Comparison of ENCODE assay signal across 21 cellular contexts in genomic region chr11:46984987-46985386, GRCh38. TPM values are rescaled to one million over a fixed set of nuclear protein-coding genes. Genes with fewer than 3 reads are reported as not detected.
DNase-seq lines count a peak whose midpoint lies in the region; ATAC-seq, FAIRE-seq and TF ChIP-seq lines count a peak whose summit lies in the region.
"Had no signal": no experiment of that assay in that cellular context is flagged by ENCODE, and none has a peak within 500 bp of the region (broad histone marks: within the 10 kb centered on the region; RNA-seq: fewer than 3 reads in every experiment).

No MANE protein-coding gene starts in this region.

- H3K4me2 ChIP-seq in PC-3 (ENCODE audit: low read length) = peak overlapping the region; percentile 51
- H3K4me2 ChIP-seq: BLaER1 treated with 17β-estradiol and CSF1 and Interleukin-3, amounts not matched to agents 10 nM and 100 nM had no signal

- BruUV-seq in PC-3 (replicated peaks; lab: Mats Ljungman, UMichigan) = no TSS peak

- H3K4me3 Mint-ChIP-seq in T-helper 17 cell = no peak overlapping the region
- H3K4me3 Mint-ChIP-seq: CD4-positive, alpha-beta memory T cell had no signal

- DNase-seq in GM12892 (ENCODE audit: insufficient read length) (no peak), PC-3 (peak; percentile 34), left colon (no peak), small intestine (peak; percentile 44), T-helper 17 cell (no peak), KG1 (lab: John Stamatoyannopoulos, UW) (no peak), HPDE6-E6E7 (ENCODE audit: extremely low spot score) (no peak)
- DNase-seq: ACHN; Caco-2; CD4-positive, alpha-beta memory T cell; DMS 273 treated with DMSO at 0.1 percent for 48 hours; H7; KBM-7; NCI-H1092 treated with DMSO at 0.1 percent for 48 hours; NCI-H1436 treated with DMSO at 0.1 percent for 48 hours; NCI-H1930; NCI-H748 treated with DMSO at 0.1 percent for 48 hours; SHP77 treated with DMSO at 0.1 percent for 48 hours had no signal

- H3K4me1 ChIP-seq in PC-3 (ENCODE audit: insufficient read depth, low read length) (peaks cover 17% of the 10 kb centered on the region; the same call in 1 of the 2 replicates), small intestine (ENCODE audit: control insufficient read depth in 2 of 2, insufficient read depth in 1 of 2, low read depth in 1 of 2, low read length in 1 of 2) (peaks cover 3 to 5% of the 10 kb centered on the region in 2 donors)

- H3K27ac ChIP-seq in PC-3 (ENCODE audit: low read length) (no peak overlapping the region), small intestine (ENCODE audit: low read depth in 1 of 2, low read length in 1 of 2) (no peak overlapping the region)
- H3K27ac ChIP-seq: BLaER1 treated with 17β-estradiol and CSF1 and Interleukin-3, amounts not matched to agents 10 nM and 100 nM; RWPE1; SK-N-MC had no signal

- CTCF ChIA-PET in PC-3 (lab: Charles Lee) = no interaction called here

- no peak for TF ChIP-seq POLR2A in GM12892 (IDR thresholded peaks at IDR 0.05; ENCODE audit: low read depth, low read length)

- H3F3A ChIP-seq in PC-3 (ENCODE audit: low read length, unreplicated experiment) = no peaks in the 10 kb centered on the region

- no peaks in the 10 kb centered on the region for H3K79me2 ChIP-seq in PC-3 (ENCODE audit: low read length)

- POLR2A ChIA-PET in PC-3 (lab: Charles Lee; ENCODE audit: unreplicated experiment) = no interaction called here

- no peaks in the 10 kb centered on the region for H3K9me2 ChIP-seq in PC-3 (replicated peaks; ENCODE audit: low read length)

- H3K9ac ChIP-seq in PC-3 (ENCODE audit: low read length) = no peak overlapping the region
- H3K9ac ChIP-seq: BLaER1 treated with 17β-estradiol and CSF1 and Interleukin-3, amounts not matched to agents 10 nM and 100 nM had no signal

- peak; percentile 5 for FAIRE-seq in GM12892 (lab: Jason Lieb, UNC)
- no peak for FAIRE-seq in small intestine (lab: Jason Lieb, UNC)

- TF ChIP-seq CTCF in PC-3 (conservative IDR thresholded peaks at IDR 0.05; ENCODE audit: low read depth, low read length) = no peak

- H3K27me3 ChIP-seq in PC-3 (ENCODE audit: low read length) = no peaks in the 10 kb centered on the region
- no peaks in the 10 kb centered on the region for H3K27me3 ChIP-seq in small intestine (ENCODE audit: control insufficient read depth in 2 of 2, insufficient read depth in 2 of 2, low read length in 2 of 2)
- H3K27me3 ChIP-seq: BLaER1 treated with 17β-estradiol and CSF1 and Interleukin-3, amounts not matched to agents 10 nM and 100 nM had no signal

- intact Hi-C loops in PC-3 (cut with micrococcal nuclease) (no loop called here), left colon (cut with DNase I, micrococcal nuclease) (no loop called here)

- peak; percentile 73 for ATAC-seq in PC-3
- peak; percentile 40 for ATAC-seq in left colon
- ATAC-seq in T-helper 17 cell = no peak

- H3K9me3 ChIP-seq in PC-3 (ENCODE audit: low read length) = no peaks in the 10 kb centered on the region
- no peaks in the 10 kb centered on the region for H3K9me3 ChIP-seq in small intestine (ENCODE audit: control insufficient read depth, low read depth)
- no peaks in the 10 kb centered on the region for H3K9me3 ChIP-seq in T-helper 17 cell (ENCODE audit: control insufficient read depth, low read length, poor library complexity, severe bottlenecking)
- H3K9me3 ChIP-seq: Caco-2 had no signal

- H3K4me3 ChIP-seq in PC-3 (ENCODE audit: low read length) (no peak overlapping the region), small intestine (ENCODE audit: low read depth in 1 of 2, low read length in 2 of 2) (no peak overlapping the region)
- H3K4me3 ChIP-seq: BLaER1 treated with 17β-estradiol and CSF1 and Interleukin-3, amounts not matched to agents 10 nM and 100 nM; SK-N-MC had no signal

- peaks cover 5% of the 10 kb centered on the region for H3K36me3 Mint-ChIP-seq in T-helper 17 cell (ENCODE audit: low read depth)

- H3K36me3 ChIP-seq in PC-3 (ENCODE audit: low read depth, low read length) (no peaks in the 10 kb centered on the region), small intestine (ENCODE audit: control insufficient read depth in 2 of 2, insufficient read depth in 2 of 2, low read length in 2 of 2) (no peaks in the 10 kb centered on the region)

- peaks cover 10% of the 10 kb centered on the region for H3K4me1 Mint-ChIP-seq in T-helper 17 cell

- no peak overlapping the region for H3K27ac Mint-ChIP-seq in T-helper 17 cell
- H3K27ac Mint-ChIP-seq: CD4-positive, alpha-beta memory T cell had no signal

- H4K20me1 ChIP-seq in PC-3 (ENCODE audit: low read length) = no peaks in the 10 kb centered on the region
- H4K20me1 ChIP-seq: BLaER1 treated with 17β-estradiol and CSF1 and Interleukin-3, amounts not matched to agents 10 nM and 100 nM had no signal

- 48 to 67% (median 61%) methylated on average over 4 of the region's 4 CpGs for WGBS in small intestine, 3 donors

- no peak overlapping the region for H2AFZ ChIP-seq in PC-3 (ENCODE audit: low read length)

- H3K27me3 Mint-ChIP-seq in T-helper 17 cell = no peaks in the 10 kb centered on the region
- H3K27me3 Mint-ChIP-seq: CD4-positive, alpha-beta memory T cell had no signal

RNA-seq across cellular contexts. Expression of gene CSTPP1, which starts 48.4 kb away (rescaled TPM):
- polyA plus RNA-seq in GM12892 (2012; ENCODE audit: missing spikeins) = 26.3 TPM
- total RNA-seq in PC-3 (2014; rRNA removed) (15.2 and 21.7 TPM in 2 replicates), left colon (10 to 100 TPM; 27.7 to 34.8 TPM), T-helper 17 cell (10 to 100 TPM; 12.2 to 13.8 TPM)
- 10 to 100 TPM; 15.1 to 22.7 (median 18.3) TPM for polyA plus RNA-seq in small intestine

Comparison
In these comparisons a context has a peak if more than half of its experiments do, and no peak if none do; other contexts are left out.
1. DNase-seq: peak in PC-3 (single experiment) and small intestine (single experiment); none in GM12892 (single experiment), left colon (0 of 2), T-helper 17 cell (0 of 3), KG1 (single experiment) and HPDE6-E6E7 (single experiment).